10 cellular contexts compared by ENCODE assay signal in genomic region chr7:55254242-55254595, GRCh38.
DNase-seq lines count a peak whose midpoint lies in the region; ATAC-seq and TF ChIP-seq lines count a peak whose summit lies in the region.
"Had no signal": no experiment of that assay in that cellular context is flagged by ENCODE, and none has a peak within 500 bp of the region (broad histone marks: within the 10 kb centered on the region; RNA-seq: fewer than 3 reads in every experiment).

No MANE protein-coding gene starts in this region.

- H3K9me3 Mint-ChIP-seq in activated T-cell treated with anti-CD3 and anti-CD28 coated beads, Interleukin-2, amount 50 U/mL, for 24 hours, result no peaks in the 10 kb centered on the region
- no peaks in the 10 kb centered on the region for H3K9me3 Mint-ChIP-seq in activated T-helper 2 cell treated with anti-CD3 and anti-CD28 coated beads, Interferon-gamma antibody, Interleukin-2, Interleukin-4, amounts not matched to agents 10 μg/mL and 5 μg/mL and 100 μg/mL, durations not matched to agents 14 hours and 24 hours and 36 hours

- no peak for DNase-seq in activated T-cell treated with anti-CD3 and anti-CD28 coated beads, Interleukin-2, amount 50 U/mL, for 24 hours
- no peak for DNase-seq in activated T-cell treated with anti-CD3 and anti-CD28 coated beads, Interleukin-2, amount 50 U/mL, for 1 hour
- no peak for DNase-seq in activated T-helper 2 cell treated with anti-CD3 and anti-CD28 coated beads, Interferon-gamma antibody, Interleukin-2, Interleukin-4, amounts not matched to agents 10 μg/mL and 5 μg/mL and 100 μg/mL, durations not matched to agents 14 hours and 24 hours and 36 hours (ENCODE audit: low spot score)
- DNase-seq in kidney epithelial cell (ENCODE audit: low read depth) (no peak), testis (no peak), superior temporal gyrus (ENCODE audit: extremely low spot score) (no peak), GM10248 (ENCODE audit: extremely low spot score) (no peak)
- DNase-seq: NCI-H2081 treated with DMSO at 0.1 percent for 48 hours had no signal

- TF ChIP-seq CTCF in kidney epithelial cell (IDR thresholded peaks at IDR 0.05; ENCODE audit: insufficient read depth, low read length, poor library complexity, severe bottlenecking) (no peak), testis (IDR thresholded peaks at IDR 0.05) (no peak), GM10248 (IDR thresholded peaks at IDR 0.05; ENCODE audit: control extremely low read depth, extremely low read depth, low read depth, missing control alignments) (no peak)

- H3K9me3 ChIP-seq in testis, result no peaks in the 10 kb centered on the region
- H3K9me3 ChIP-seq: left lung had no signal

- TF ChIP-seq POLR2A in testis (IDR thresholded peaks at IDR 0.05), result no peak

- peaks cover 11% of the 10 kb centered on the region for H3K4me1 Mint-ChIP-seq in activated T-cell treated with anti-CD3 and anti-CD28 coated beads, Interleukin-2, amount 50 U/mL, for 24 hours (ENCODE audit: low read depth)
- H3K4me1 Mint-ChIP-seq in activated T-helper 2 cell treated with anti-CD3 and anti-CD28 coated beads, Interferon-gamma antibody, Interleukin-2, Interleukin-4, amounts not matched to agents 10 μg/mL and 5 μg/mL and 100 μg/mL, durations not matched to agents 14 hours and 24 hours and 36 hours (ENCODE audit: low read depth), result peaks cover 5% of the 10 kb centered on the region

- H3K27me3 Mint-ChIP-seq in activated T-cell treated with anti-CD3 and anti-CD28 coated beads, Interleukin-2, amount 50 U/mL, for 24 hours, result peaks cover 71% of the 10 kb centered on the region
- peaks cover 44% of the 10 kb centered on the region for H3K27me3 Mint-ChIP-seq in activated T-helper 2 cell treated with anti-CD3 and anti-CD28 coated beads, Interferon-gamma antibody, Interleukin-2, Interleukin-4, amounts not matched to agents 10 μg/mL and 5 μg/mL and 100 μg/mL, durations not matched to agents 14 hours and 24 hours and 36 hours (ENCODE audit: low read depth)

- H3K27ac Mint-ChIP-seq in activated T-cell treated with anti-CD3 and anti-CD28 coated beads, Interleukin-2, amount 50 U/mL, for 24 hours, result no peak overlapping the region
- no peak overlapping the region for H3K27ac Mint-ChIP-seq in activated T-helper 2 cell treated with anti-CD3 and anti-CD28 coated beads, Interferon-gamma antibody, Interleukin-2, Interleukin-4, amounts not matched to agents 10 μg/mL and 5 μg/mL and 100 μg/mL, durations not matched to agents 14 hours and 24 hours and 36 hours

- peaks cover 13% of the 10 kb centered on the region for H3K4me1 ChIP-seq in testis

- H3K27ac ChIP-seq in testis, result no peak overlapping the region
- H3K27ac ChIP-seq: left lung had no signal

- no peaks in the 10 kb centered on the region for H3K36me3 Mint-ChIP-seq in activated T-cell treated with anti-CD3 and anti-CD28 coated beads, Interleukin-2, amount 50 U/mL, for 24 hours (ENCODE audit: low read depth)
- no peaks in the 10 kb centered on the region for H3K36me3 Mint-ChIP-seq in activated T-helper 2 cell treated with anti-CD3 and anti-CD28 coated beads, Interferon-gamma antibody, Interleukin-2, Interleukin-4, amounts not matched to agents 10 μg/mL and 5 μg/mL and 100 μg/mL, durations not matched to agents 14 hours and 24 hours and 36 hours (ENCODE audit: low read depth)

- intact Hi-C loops in activated T-helper 2 cell treated with anti-CD3 and anti-CD28 coated beads, Interferon-gamma antibody, Interleukin-2, Interleukin-4, amounts not matched to agents 10 μg/mL and 5 μg/mL and 100 μg/mL, durations not matched to agents 14 hours and 24 hours and 36 hours (cut with micrococcal nuclease), result loop anchor here (10.0 kb wide), 1 partner anchor 259 kb away; no protein-coding TSS in a partner anchor
- intact Hi-C loops in testis (cut with DNase I; ENCODE audit: low total_unique reads), result loop anchor here (2.0 kb wide), 1 partner anchor 469 kb away; no protein-coding TSS in a partner anchor

- H3K36me3 ChIP-seq in kidney epithelial cell (ENCODE audit: control insufficient read depth, insufficient read depth, low read length) (no peaks in the 10 kb centered on the region), testis (ENCODE audit: low read depth, missing control alignments) (no peaks in the 10 kb centered on the region)
- H3K36me3 ChIP-seq: left lung had no signal

- 31 to 50% methylated on average over 7 to 12 of the region's 21 CpGs for WGBS in testis, 2 donors

- H3K27me3 ChIP-seq in kidney epithelial cell (ENCODE audit: control insufficient read depth, insufficient read depth, low read length) (peaks cover 3% of the 10 kb centered on the region), testis (no peaks in the 10 kb centered on the region)

- POLR2A ChIA-PET in GM10248 (lab: Yijun Ruan, JAX), result no interaction called here

- CTCF ChIA-PET in GM10248 (lab: Yijun Ruan, JAX), result interaction anchor here (0.7 to 5.7 kb wide), 43 partner anchors 8 to 516 kb away, joined by 3 to 224 read pairs (median 7); partner anchors contain the start of gene SEC61G

- H3K4me3 ChIP-seq in kidney epithelial cell (ENCODE audit: low read depth, low read length) (peak overlapping the region; percentile 50), testis (peak overlapping the region; percentile 58 to 69)

- ATAC-seq in GM19452 (IDR thresholded peaks at IDR 0.05; ENCODE audit: unreplicated experiment), result no peak

- H3K4me3 Mint-ChIP-seq in activated T-cell treated with anti-CD3 and anti-CD28 coated beads, Interleukin-2, amount 50 U/mL, for 24 hours, result peak overlapping the region; percentile 26
- H3K4me3 Mint-ChIP-seq in activated T-helper 2 cell treated with anti-CD3 and anti-CD28 coated beads, Interferon-gamma antibody, Interleukin-2, Interleukin-4, amounts not matched to agents 10 μg/mL and 5 μg/mL and 100 μg/mL, durations not matched to agents 14 hours and 24 hours and 36 hours (ENCODE audit: low read depth), result peak overlapping the region; percentile 37
